ENCODE assay signal across 15 cellular contexts in genomic region chr6:71678081-71678480, GRCh38.
A peak's percentile ranks its signal among the peaks of the same experiment; 100 is the strongest.
DNase-seq lines count a peak whose midpoint lies in the region; ATAC-seq lines count a peak whose summit lies in the region.
"Had no signal": no experiment of that assay in that cellular context is flagged by ENCODE, and none has a peak within 500 bp of the region (broad histone marks: within the 10 kb centered on the region; RNA-seq: fewer than 3 reads in every experiment).

No MANE protein-coding gene starts in this region.

- in situ Hi-C loops in G401 (cut with HindIII; ENCODE audit: low sequenced_read_pairs): no loop called here

- DNase-seq in G401 (ENCODE audit: low spot score): peak; percentile 95
- DNase-seq in NCI-H446 treated with DMSO at 0.1 percent for 48 hours (lab: John Stamatoyannopoulos, UW): peak; percentile 68
- peak; percentile 32 to 86 for DNase-seq in cerebellar nuclear complex (lab: John Stamatoyannopoulos, UW)
- DNase-seq: AML-193; Caco-2; Calu3; CD4-positive, alpha-beta T cell; CD8-positive, alpha-beta T cell; DMS79 treated with DMSO at 0.1 percent for 48 hours; GDM1 had no signal

- no peak for ATAC-seq in HG03378 (IDR thresholded peaks at IDR 0.05; ENCODE audit: unreplicated experiment)
- ATAC-seq in GM21390 (IDR thresholded peaks at IDR 0.05; ENCODE audit: unreplicated experiment): no peak
- ATAC-seq in GM21529 (IDR thresholded peaks at IDR 0.05; ENCODE audit: unreplicated experiment): no peak
- ATAC-seq: A549; CD8-positive, alpha-beta T cell; GM12878 had no signal
